ENCODE assay signal across 3 cellular contexts in the genomic region with DNA sequence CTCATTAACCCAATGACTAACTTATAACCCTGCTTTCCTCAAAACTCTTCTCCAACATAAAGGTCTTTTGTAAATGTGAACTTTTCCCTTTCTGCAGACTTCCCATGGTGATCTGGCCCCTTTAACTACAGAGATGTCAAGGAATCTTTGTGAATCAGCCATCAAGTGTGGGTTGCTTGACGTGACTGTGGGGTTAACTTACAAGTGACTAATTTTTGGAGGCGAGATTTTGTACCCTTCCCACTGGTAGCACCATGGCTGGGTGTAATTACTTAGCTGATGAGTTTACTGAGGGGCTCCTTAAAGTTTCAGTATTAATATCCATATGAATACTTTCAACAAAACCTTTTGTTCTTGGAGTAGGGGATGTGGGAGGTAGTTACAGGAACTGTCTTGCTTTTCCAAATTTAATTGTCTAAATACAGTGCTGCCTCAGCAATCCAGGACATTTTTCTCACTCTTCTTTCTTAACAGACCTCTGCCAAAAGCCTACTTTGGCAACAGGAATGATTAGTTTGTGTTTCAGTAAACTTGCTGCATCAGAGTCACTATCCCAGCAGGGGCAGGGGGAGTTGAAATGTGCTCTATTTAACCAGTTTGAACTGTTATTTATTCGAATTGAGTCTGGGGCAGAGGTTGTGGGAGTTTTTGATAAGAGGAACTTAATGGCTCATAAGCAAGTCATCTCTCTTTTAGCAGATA.
TF ChIP-seq lines count a peak whose summit lies in the region.

No MANE protein-coding gene starts in this region.

TF ChIP-seq in SK-N-SH, 30 proteins besides CTCF, POLR2A, EP300 and RAD21:
- TF ChIP-seq PBX3 (IDR thresholded peaks at IDR 0.05) (peak; percentile 38; the same call in 1 of the 2 replicates), ELF1 (IDR thresholded peaks at IDR 0.05) (no peak)

TF ChIP-seq in SK-N-SH treated with all-trans-retinoic acid at 6 μM for 48 hours, 23 proteins besides CTCF, POLR2A, EP300 and RAD21:
- TF ChIP-seq ZNF565 (CRISPR knock-in tag; conservative IDR thresholded peaks at IDR 0.05; ENCODE audit: low read depth) (no peak), ZC3H10 (CRISPR knock-in tag; IDR thresholded peaks at IDR 0.05) (no peak), SNAI2 (CRISPR knock-in tag; IDR thresholded peaks at IDR 0.05) (no peak), GLIS3 (CRISPR knock-in tag; IDR thresholded peaks at IDR 0.05) (no peak), CREB5 (CRISPR knock-in tag; IDR thresholded peaks at IDR 0.05; ENCODE audit: low read depth) (no peak), ARNTL (CRISPR knock-in tag; IDR thresholded peaks at IDR 0.05; ENCODE audit: borderline replicate concordance, low read depth) (no peak), RARB (CRISPR knock-in tag; IDR thresholded peaks at IDR 0.05) (no peak), ZNF8 (CRISPR knock-in tag; IDR thresholded peaks at IDR 0.05) (no peak), ZNF70 (CRISPR knock-in tag; IDR thresholded peaks at IDR 0.05) (no peak)
- TF ChIP-seq, protein P1, sequence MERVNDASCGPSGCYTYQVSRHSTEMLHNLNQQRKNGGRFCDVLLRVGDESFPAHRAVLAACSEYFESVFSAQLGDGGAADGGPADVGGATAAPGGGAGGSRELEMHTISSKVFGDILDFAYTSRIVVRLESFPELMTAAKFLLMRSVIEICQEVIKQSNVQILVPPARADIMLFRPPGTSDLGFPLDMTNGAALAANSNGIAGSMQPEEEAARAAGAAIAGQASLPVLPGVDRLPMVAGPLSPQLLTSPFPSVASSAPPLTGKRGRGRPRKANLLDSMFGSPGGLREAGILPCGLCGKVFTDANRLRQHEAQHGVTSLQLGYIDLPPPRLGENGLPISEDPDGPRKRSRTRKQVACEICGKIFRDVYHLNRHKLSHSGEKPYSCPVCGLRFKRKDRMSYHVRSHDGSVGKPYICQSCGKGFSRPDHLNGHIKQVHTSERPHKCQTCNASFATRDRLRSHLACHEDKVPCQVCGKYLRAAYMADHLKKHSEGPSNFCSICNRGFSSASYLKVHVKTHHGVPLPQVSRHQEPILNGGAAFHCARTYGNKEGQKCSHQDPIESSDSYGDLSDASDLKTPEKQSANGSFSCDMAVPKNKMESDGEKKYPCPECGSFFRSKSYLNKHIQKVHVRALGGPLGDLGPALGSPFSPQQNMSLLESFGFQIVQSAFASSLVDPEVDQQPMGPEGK (CRISPR knock-in tag; IDR thresholded peaks at IDR 0.05; ENCODE audit: borderline replicate concordance) = no peak
TF ChIP-seq in SK-N-SH treated with all-trans-retinoic acid at 6 μM for 48 hours: peak in this region for 0.

TF ChIP-seq in H1, 55 proteins besides CTCF, POLR2A, EP300 and RAD21:
- no peak for TF ChIP-seq FOSL1 (IDR thresholded peaks at IDR 0.05; ENCODE audit: insufficient read depth, low read depth, low read length)
- no peak for TF ChIP-seq NRF1 (IDR thresholded peaks at IDR 0.05; ENCODE audit: low read depth, low read length)
- TF ChIP-seq SP4 (IDR thresholded peaks at IDR 0.05; ENCODE audit: low read length) = 0 out of 2 replicates have a peak, but pooled peaks have one; percentile 15
- TF ChIP-seq SIX5 (IDR thresholded peaks at IDR 0.05; ENCODE audit: low read depth, low read length) = no peak
- no peak for TF ChIP-seq TAF7 (optimal IDR thresholded peaks at IDR 0.05; ENCODE audit: borderline replicate concordance, low read depth, low read length)
- TF ChIP-seq HDAC6 (IDR thresholded peaks at IDR 0.05; ENCODE audit: low read depth, low read length) = no peak
